ENCODE assay signal across 19 cellular contexts in genomic region chr22:19832476-19833108, GRCh38. TPM values are rescaled to one million over a fixed set of nuclear protein-coding genes. Genes with fewer than 3 reads are reported as not detected.
A peak's percentile ranks its signal among the peaks of the same experiment; 100 is the strongest.
DNase-seq lines count a peak whose midpoint lies in the region; ATAC-seq, FAIRE-seq and TF ChIP-seq lines count a peak whose summit lies in the region.
"Had no signal": no experiment of that assay in that cellular context is flagged by ENCODE, and none has a peak within 500 bp of the region (broad histone marks: within the 10 kb centered on the region; RNA-seq: fewer than 3 reads in every experiment).

No MANE protein-coding gene starts in this region.

- no peaks in the 10 kb centered on the region for H3K9me2 ChIP-seq in OCI-LY7 (ENCODE audit: insufficient read depth, low read length)

- intact Hi-C loops in OCI-LY7 (cut with micrococcal nuclease; ENCODE audit: unreplicated experiment), result no loop called here
- intact Hi-C loops in head of caudate nucleus (cut with DNase I), result no loop called here

- TF ChIP-seq CTCF in OCI-LY7 (conservative IDR thresholded peaks at IDR 0.05; ENCODE audit: low read length) (no peak), smooth muscle cell (IDR thresholded peaks at IDR 0.05; ENCODE audit: borderline replicate concordance, insufficient read depth, poor library complexity, severe bottlenecking) (no peak)

- H3K79me2 ChIP-seq in OCI-LY7 (ENCODE audit: insufficient read depth, low read depth, low read length), result peaks cover 11% of the 10 kb centered on the region; the same call in 1 of the 2 replicates
- no peaks in the 10 kb centered on the region for H3K79me2 ChIP-seq in smooth muscle cell (ENCODE audit: low read depth)

- POLR2A ChIA-PET in OCI-LY7 (lab: Charles Lee), result interaction anchor here (0.6 to 1.1 kb wide), 3 partner anchors 9 to 296 kb away, joined by 3 to 5 read pairs (median 3); no protein-coding TSS in a partner anchor

- no peaks in the 10 kb centered on the region for H3K9me3 ChIP-seq in OCI-LY7 (ENCODE audit: low read length)
- H3K9me3 ChIP-seq in smooth muscle cell (replicated peaks; ENCODE audit: low read depth), result no peaks in the 10 kb centered on the region
- H3K9me3 ChIP-seq: ascending aorta, Caco-2, right lobe of liver had no signal

- peak overlapping the region; percentile 2; the same call in 1 of the 2 replicates for H3K4me2 ChIP-seq in OCI-LY7 (ENCODE audit: low read length)
- no peak overlapping the region for H3K4me2 ChIP-seq in smooth muscle cell

- no peaks in the 10 kb centered on the region for H3F3A ChIP-seq in smooth muscle cell (ENCODE audit: low read depth)

- H3K27ac ChIP-seq in OCI-LY7 (ENCODE audit: low read depth, low read length, poor library complexity, severe bottlenecking) (no peak overlapping the region), smooth muscle cell (ENCODE audit: low read depth) (no peak overlapping the region)
- H3K27ac ChIP-seq: ascending aorta, right lobe of liver had no signal

- H3K27me3 ChIP-seq in smooth muscle cell (ENCODE audit: low read depth), result no peaks in the 10 kb centered on the region
- H3K27me3 ChIP-seq: ascending aorta, right lobe of liver had no signal

- TF ChIP-seq POLR2A in GM12891 (IDR thresholded peaks at IDR 0.05; ENCODE audit: low read depth, low read length), result no peak

- H3K36me3 ChIP-seq in OCI-LY7 (ENCODE audit: insufficient read depth, low read length) (peaks cover 4% of the 10 kb centered on the region; the same call in 1 of the 2 replicates), smooth muscle cell (ENCODE audit: low read depth) (no peaks in the 10 kb centered on the region)
- H3K36me3 ChIP-seq: ascending aorta, right lobe of liver had no signal

- H4K20me1 ChIP-seq in OCI-LY7 (ENCODE audit: insufficient read depth, low read length), result no peaks in the 10 kb centered on the region
- peaks cover 7% of the 10 kb centered on the region for H4K20me1 ChIP-seq in smooth muscle cell (ENCODE audit: low read depth)

- no peak overlapping the region for H2AFZ ChIP-seq in OCI-LY7 (ENCODE audit: low read length)
- no peak overlapping the region for H2AFZ ChIP-seq in smooth muscle cell (ENCODE audit: low read depth)

- BruUV-seq in OCI-LY7 (replicated peaks; lab: Mats Ljungman, UMichigan), result no TSS peak

- DNase-seq in AG20443 (ENCODE audit: low spot score), result peak; percentile 12
- DNase-seq in GM12891 (ENCODE audit: insufficient read length, low spot score), result no peak
- no peak for DNase-seq in OCI-LY7 (ENCODE audit: low spot score)
- peak in 25 of 42 donors; percentile 3 to 41 (median 18) for DNase-seq in head of caudate nucleus
- no peak for DNase-seq in smooth muscle cell (lab: John Stamatoyannopoulos, UW; ENCODE audit: unreplicated experiment)
- DNase-seq in activated naive CD4-positive, alpha-beta T cell treated with Interleukin-2 at 50 U/mL for 16 hours, result no peak
- DNase-seq in NCI-H1417 (lab: John Stamatoyannopoulos, UW), result no peak
- DNase-seq: activated CD4-positive, CD25-positive, alpha-beta regulatory T cell; activated naive CD4-positive, alpha-beta T cell; Caco-2; Karpas-422; NCI-H1436; right lobe of liver; Right ventricle myocardium superior; substantia nigra had no signal

- H3K9ac ChIP-seq in smooth muscle cell (ENCODE audit: low read depth), result no peak overlapping the region

- ATAC-seq in GM21576 (IDR thresholded peaks at IDR 0.05; ENCODE audit: unreplicated experiment), result no peak

- WGBS in smooth muscle cell (ENCODE audit: low lambda C conversion rate), result 92% methylated on average over 7 of the region's 7 CpGs

- peaks cover 9% of the 10 kb centered on the region for H3K4me1 ChIP-seq in OCI-LY7 (ENCODE audit: insufficient read depth, low read length, poor library complexity, severe bottlenecking)
- H3K4me1 ChIP-seq in smooth muscle cell (ENCODE audit: low read depth), result no peaks in the 10 kb centered on the region
- H3K4me1 ChIP-seq: ascending aorta, Caco-2, right lobe of liver had no signal

- CTCF ChIA-PET in OCI-LY7 (lab: Charles Lee; ENCODE audit: unreplicated experiment), result interaction anchor here (1.1 kb wide), 1 partner anchor 9 kb away, joined by 3 read pairs; no protein-coding TSS in a partner anchor

- no peak for FAIRE-seq in GM12891 (lab: Jason Lieb, UNC)
- FAIRE-seq: endometrium, G401.6 had no signal

- H3K4me3 ChIP-seq in OCI-LY7 (ENCODE audit: low read depth, low read length, poor library complexity, severe bottlenecking) (no peak overlapping the region), smooth muscle cell (no peak overlapping the region)
- H3K4me3 ChIP-seq: ascending aorta, right lobe of liver had no signal

TF ChIP-seq in GM12891, 5 proteins besides CTCF, POLR2A, EP300 and RAD21:
- TF ChIP-seq SPI1 (IDR thresholded peaks at IDR 0.05; ENCODE audit: low read depth, low read length), result 0 out of 2 replicates have a peak, but pooled peaks have one; percentile 6
- no peak for TF ChIP-seq POU2F2 (IDR thresholded peaks at IDR 0.05; ENCODE audit: low read depth, low read length)
- TF ChIP-seq TAF1 (IDR thresholded peaks at IDR 0.05; ENCODE audit: low read depth, low read length), result no peak
TF ChIP-seq in GM12891: peak in this region for 1.

RNA-seq across cellular contexts. Expression of gene GNB1L, which starts 22.1 kb away (rescaled TPM):
- polyA plus RNA-seq in GM12891 (2012; ENCODE audit: low read depth, missing spikeins), result 3.5 TPM
- 21.2 and 26.7 TPM in 2 replicates for total RNA-seq in OCI-LY7 (2014; rRNA removed; shearing (Covaris generic))
- total RNA-seq in OCI-LY7 (2022) (12.9 and 13.1 TPM in 2 replicates), smooth muscle cell (2.3 and 4.1 TPM in 2 replicates)
- polyA plus RNA-seq in smooth muscle cell, result 7.4 and 7.9 TPM in 2 replicates

RNA-seq across cellular contexts. Expression of gene RTL10, which starts 22.1 kb away (rescaled TPM):
- polyA plus RNA-seq in GM12891 (2012; ENCODE audit: low read depth, missing spikeins), result 5.7 TPM
- total RNA-seq in OCI-LY7 (2014; rRNA removed; shearing (Covaris generic)), result 25.5 and 28.2 TPM in 2 replicates
- total RNA-seq in OCI-LY7 (2022) (26.1 and 26.2 TPM in 2 replicates), smooth muscle cell (3.8 and 7.3 TPM in 2 replicates)
- 7.5 TPM in 2 replicates for polyA plus RNA-seq in smooth muscle cell

Comparison
In these comparisons a context has a peak if more than half of its experiments do, and no peak if none do; other contexts are left out.
1. DNase-seq: peak in AG20443 (single experiment) and head of caudate nucleus (25 of 42); none in GM12891 (single experiment), OCI-LY7 (single experiment), smooth muscle cell (single experiment), activated naive CD4-positive, alpha-beta T cell treated with Interleukin-2 at 50 U/mL for 16 hours (single experiment) and NCI-H1417 (0 of 3).